ENCODE assay signal across 9 cellular contexts in genomic region chr14:103259801-103260628, GRCh38.
DNase-seq lines count a peak whose midpoint lies in the region; ATAC-seq and TF ChIP-seq lines count a peak whose summit lies in the region.
"Had no signal": no experiment of that assay in that cellular context is flagged by ENCODE, and none has a peak within 500 bp of the region (broad histone marks: within the 10 kb centered on the region; RNA-seq: fewer than 3 reads in every experiment).

No MANE protein-coding gene starts in this region.

- no peaks in the 10 kb centered on the region for H3K9me3 ChIP-seq in BE2C
- no peaks in the 10 kb centered on the region for H3K9me3 ChIP-seq in effector memory CD4-positive, alpha-beta T cell (ENCODE audit: control insufficient read depth, low read length)

- peaks cover 10 to 14% of the 10 kb centered on the region in 2 donors for H3K4me1 Mint-ChIP-seq in natural killer cell treated with Interleukin-12 subunit alpha and Interleukin-12 subunit beta and Interleukin-15 and Interleukin-18, amount 100 ng/mL, for 72 hours (ENCODE audit: low read depth in 2 of 2)

- peaks cover 24 to 37% of the 10 kb centered on the region in 2 donors for H3K27me3 Mint-ChIP-seq in natural killer cell treated with Interleukin-12 subunit alpha and Interleukin-12 subunit beta and Interleukin-15 and Interleukin-18, amount 100 ng/mL, for 72 hours

- peak overlapping the region; percentile 86 for H3K4me3 ChIP-seq in BE2C (ENCODE audit: low read depth, low read length)
- H3K4me3 ChIP-seq in effector memory CD4-positive, alpha-beta T cell (ENCODE audit: insufficient read depth, low read depth, low read length, poor library complexity, severe bottlenecking) = peak overlapping the region; percentile 42

- TF ChIP-seq CTCF in BE2C (IDR thresholded peaks at IDR 0.05; ENCODE audit: low read depth, low read length) = no peak

- H3K9me3 Mint-ChIP-seq in natural killer cell treated with Interleukin-12 subunit alpha and Interleukin-12 subunit beta and Interleukin-15 and Interleukin-18, amount 100 ng/mL, for 72 hours = no peaks in the 10 kb centered on the region

- peak overlapping the region in 1 of 2 donors; percentile 36 for H3K27ac Mint-ChIP-seq in natural killer cell treated with Interleukin-12 subunit alpha and Interleukin-12 subunit beta and Interleukin-15 and Interleukin-18, amount 100 ng/mL, for 72 hours

- no peak overlapping the region for H3K27ac ChIP-seq in effector memory CD4-positive, alpha-beta T cell (ENCODE audit: insufficient read depth, low read length, poor library complexity, severe bottlenecking)

- H3K27me3 ChIP-seq in BE2C = no peaks in the 10 kb centered on the region
- no peaks in the 10 kb centered on the region for H3K27me3 ChIP-seq in effector memory CD4-positive, alpha-beta T cell (replicated peaks; ENCODE audit: control insufficient read depth, insufficient read depth, low read length, poor library complexity, severe bottlenecking)

- ATAC-seq in natural killer cell treated with Interleukin-12 subunit alpha and Interleukin-12 subunit beta and Interleukin-15 and Interleukin-18, amount 100 ng/mL, for 72 hours = no peak
- no peak for ATAC-seq in stimulated activated naive CD8-positive, alpha-beta T cell treated with anti-CD3 and anti-CD28 coated beads, Interleukin-15, Interleukin-2, amounts not matched to agents 100 U/mL and 50 U/mL, for 24 hours
- ATAC-seq in GM19395 (IDR thresholded peaks at IDR 0.05; ENCODE audit: unreplicated experiment) (no peak), HG03439 (IDR thresholded peaks at IDR 0.05; ENCODE audit: unreplicated experiment) (no peak)

- peak; percentile 44 for DNase-seq in BE2C
- peak; percentile 15 for DNase-seq in NCI-H146 treated with DMSO at 0.1 percent for 48 hours (lab: John Stamatoyannopoulos, UW; ENCODE audit: unreplicated experiment)
- no peak for DNase-seq in effector memory CD4-positive, alpha-beta T cell
- DNase-seq in natural killer cell treated with Interleukin-12 subunit alpha and Interleukin-12 subunit beta and Interleukin-15 and Interleukin-18, amount 100 ng/mL, for 72 hours (ENCODE audit: low spot score) = no peak
- no peak for DNase-seq in stimulated activated naive CD8-positive, alpha-beta T cell treated with anti-CD3 and anti-CD28 coated beads, Interleukin-15, Interleukin-2, amounts not matched to agents 100 U/mL and 50 U/mL, for 24 hours
- no peak for DNase-seq in SW480 (ENCODE audit: low spot score)
- DNase-seq: KG1 had no signal

- no peaks in the 10 kb centered on the region for H3K36me3 ChIP-seq in BE2C
- no peaks in the 10 kb centered on the region for H3K36me3 ChIP-seq in effector memory CD4-positive, alpha-beta T cell (ENCODE audit: control insufficient read depth, insufficient read depth, low read length)

- H3K4me1 ChIP-seq in BE2C = no peaks in the 10 kb centered on the region; the same call in 1 of the 2 replicates
- H3K4me1 ChIP-seq in effector memory CD4-positive, alpha-beta T cell (ENCODE audit: control insufficient read depth, insufficient read depth, low read length, poor library complexity, severe bottlenecking) = peaks cover 6% of the 10 kb centered on the region

- no peaks in the 10 kb centered on the region for H3K36me3 Mint-ChIP-seq in natural killer cell treated with Interleukin-12 subunit alpha and Interleukin-12 subunit beta and Interleukin-15 and Interleukin-18, amount 100 ng/mL, for 72 hours

- H3K4me3 Mint-ChIP-seq in natural killer cell treated with Interleukin-12 subunit alpha and Interleukin-12 subunit beta and Interleukin-15 and Interleukin-18, amount 100 ng/mL, for 72 hours = peak overlapping the region; percentile 30

Comparison
In these comparisons a context has a peak if more than half of its experiments do, and no peak if none do; other contexts are left out.
1. DNase-seq: peak in BE2C (single experiment) and NCI-H146 treated with DMSO at 0.1 percent for 48 hours (single experiment); none in effector memory CD4-positive, alpha-beta T cell (0 of 3), natural killer cell treated with Interleukin-12 subunit alpha and Interleukin-12 subunit beta and Interleukin-15 and Interleukin-18, amount 100 ng/mL, for 72 hours (single experiment), stimulated activated naive CD8-positive, alpha-beta T cell treated with anti-CD3 and anti-CD28 coated beads, Interleukin-15, Interleukin-2, amounts not matched to agents 100 U/mL and 50 U/mL, for 24 hours (single experiment) and SW480 (single experiment).